Comparison of ENCODE assay signal across 8 cellular contexts in genomic region chr1:109985251-109986053, GRCh38. TPM values are rescaled to one million over a fixed set of nuclear protein-coding genes. Genes with fewer than 3 reads are reported as not detected.
DNase-seq lines count a peak whose midpoint lies in the region; ATAC-seq and TF ChIP-seq lines count a peak whose summit lies in the region.

No MANE protein-coding gene starts in this region.

- H3K4me3 ChIP-seq in adipocyte (ENCODE audit: low read length) (peak overlapping the region; percentile 90), thoracic aorta (peak overlapping the region; percentile 90)

- H3K36me3 ChIP-seq in adipocyte (ENCODE audit: control insufficient read depth, insufficient read depth, low read length, severe bottlenecking): peaks cover 16% of the 10 kb centered on the region
- no peaks in the 10 kb centered on the region for H3K36me3 ChIP-seq in thoracic aorta

- H3K4me1 Mint-ChIP-seq in activated naive CD4-positive, alpha-beta T cell treated with anti-CD3 and anti-CD28 coated beads for 36 hours (ENCODE audit: low read depth): peaks cover 31% of the 10 kb centered on the region

- ATAC-seq in thoracic aorta (ENCODE audit: insufficient number of reproducible peaks, low FRiP score, low read depth): no peak

- TF ChIP-seq CTCF in thoracic aorta (IDR thresholded peaks at IDR 0.05): no peak
- no peak for TF ChIP-seq CTCF in GM10248 (IDR thresholded peaks at IDR 0.05; ENCODE audit: control extremely low read depth, extremely low read depth, low read depth, missing control alignments)

- H3K9me3 Mint-ChIP-seq in activated naive CD4-positive, alpha-beta T cell treated with anti-CD3 and anti-CD28 coated beads for 36 hours: no peaks in the 10 kb centered on the region

- CTCF ChIA-PET in activated naive CD4-positive, alpha-beta T cell treated with anti-CD3 and anti-CD28 coated beads for 36 hours (lab: Charles Lee): interaction anchor here (0.6 to 15.9 kb wide), 29 partner anchors 9 to 455 kb away, joined by 3 to 622 read pairs (median 10); partner anchors contain the start of genes GNAI3 and GSTM4
- CTCF ChIA-PET in GM10248 (lab: Yijun Ruan, JAX): interaction anchor here (0.7 to 18.3 kb wide), 67 partner anchors 10 to 502 kb away, joined by 3 to 737 read pairs (median 6); partner anchors contain the start of genes ATXN7L2, GNAI3, GSTM4 and STRIP1

- peak overlapping the region; percentile 95 for H3K9ac ChIP-seq in adipocyte (ENCODE audit: low read length)

- H3K9me3 ChIP-seq in adipocyte (ENCODE audit: control insufficient read depth, low read length) (no peaks in the 10 kb centered on the region), thoracic aorta (no peaks in the 10 kb centered on the region)

- no peak for DNase-seq in activated naive CD4-positive, alpha-beta T cell treated with anti-CD3 and anti-CD28 coated beads for 36 hours
- DNase-seq in activated naive CD4-positive, alpha-beta T cell treated with anti-CD3 and anti-CD28 coated beads, Interleukin-2, amount 50 U/mL, for 16 hours: no peak
- DNase-seq in adipocyte (ENCODE audit: low read depth): peak; percentile 40
- DNase-seq in left kidney (ENCODE audit: low read depth, low spot score): peak; percentile 66
- no peak for DNase-seq in thoracic aorta (ENCODE audit: low spot score)
- no peak for DNase-seq in MV-4-11 (lab: John Stamatoyannopoulos, UW)
- DNase-seq in GM10248 (ENCODE audit: extremely low spot score): no peak
- DNase-seq in AML-193 (lab: John Stamatoyannopoulos, UW): no peak

- H3K27me3 ChIP-seq in adipocyte (replicated peaks; ENCODE audit: control insufficient read depth, insufficient read depth, low read length) (no peaks in the 10 kb centered on the region), thoracic aorta (replicated peaks; ENCODE audit: insufficient read depth) (no peaks in the 10 kb centered on the region)

- no peaks in the 10 kb centered on the region for H3K27me3 Mint-ChIP-seq in activated naive CD4-positive, alpha-beta T cell treated with anti-CD3 and anti-CD28 coated beads for 36 hours (ENCODE audit: low read depth)

- peaks cover 4% of the 10 kb centered on the region for H3K36me3 Mint-ChIP-seq in activated naive CD4-positive, alpha-beta T cell treated with anti-CD3 and anti-CD28 coated beads for 36 hours (ENCODE audit: low read depth)

- H3K4me3 Mint-ChIP-seq in activated naive CD4-positive, alpha-beta T cell treated with anti-CD3 and anti-CD28 coated beads for 36 hours: peak overlapping the region; percentile 97

- peaks cover 76% of the 10 kb centered on the region for H3K4me1 ChIP-seq in adipocyte (ENCODE audit: control insufficient read depth, insufficient read depth, low read length)
- H3K4me1 ChIP-seq in thoracic aorta (ENCODE audit: control insufficient read depth in 1 of 2, low read depth in 2 of 2): peaks cover 24 to 62% of the 10 kb centered on the region in 2 donors

- intact Hi-C loops in activated naive CD4-positive, alpha-beta T cell treated with anti-CD3 and anti-CD28 coated beads for 36 hours (cut with micrococcal nuclease): loop anchor here (1.0 to 10.0 kb wide), 3 partner anchors 9 to 561 kb away; partner anchors contain the start of genes CSF1 and PSMA5

- peak overlapping the region; percentile 96 to 97 for H3K27ac ChIP-seq in thoracic aorta

- peak overlapping the region; percentile 83 for H3K27ac Mint-ChIP-seq in activated naive CD4-positive, alpha-beta T cell treated with anti-CD3 and anti-CD28 coated beads for 36 hours

- POLR2A ChIA-PET in GM10248 (lab: Yijun Ruan, JAX): interaction anchor here (0.5 to 1.3 kb wide), 3 partner anchors 26 to 208 kb away, joined by 3 to 5 read pairs (median 3); no protein-coding TSS in a partner anchor

RNA-seq across cellular contexts. Expression of gene AHCYL1, which starts 0.9 kb away (rescaled TPM):
- total RNA-seq in activated naive CD4-positive, alpha-beta T cell treated with anti-CD3 and anti-CD28 coated beads for 36 hours: 10 to 100 TPM; 70.0 to 75.1 TPM
- 10 to 100 TPM; 37.4 to 69.3 TPM for total RNA-seq in thoracic aorta

RNA-seq across cellular contexts. Expression of gene STRIP1, which starts 49.0 kb away (rescaled TPM):
- total RNA-seq in activated naive CD4-positive, alpha-beta T cell treated with anti-CD3 and anti-CD28 coated beads for 36 hours: 10 to 100 TPM; 20.7 to 22.8 TPM
- total RNA-seq in thoracic aorta: 10 to 100 TPM; 38.4 to 61.6 TPM

Comparison
In these comparisons a context has a peak if more than half of its experiments do, and no peak if none do; other contexts are left out.
1. DNase-seq: peak in adipocyte (single experiment) and left kidney (single experiment); none in activated naive CD4-positive, alpha-beta T cell treated with anti-CD3 and anti-CD28 coated beads for 36 hours (single experiment), activated naive CD4-positive, alpha-beta T cell treated with anti-CD3 and anti-CD28 coated beads, Interleukin-2, amount 50 U/mL, for 16 hours (single experiment), thoracic aorta (single experiment), MV-4-11 (single experiment), GM10248 (single experiment) and AML-193 (0 of 2).